ENCODE assay signal across 1 cellular context in genomic region chr5:118675247-118675646, GRCh38.
TF ChIP-seq lines count a peak whose summit lies in the region.

No MANE protein-coding gene starts in this region.

TF ChIP-seq in HepG2, 621 proteins besides CTCF, POLR2A, EP300 and RAD21 (continued from another document):
- TF ChIP-seq, protein P1, sequence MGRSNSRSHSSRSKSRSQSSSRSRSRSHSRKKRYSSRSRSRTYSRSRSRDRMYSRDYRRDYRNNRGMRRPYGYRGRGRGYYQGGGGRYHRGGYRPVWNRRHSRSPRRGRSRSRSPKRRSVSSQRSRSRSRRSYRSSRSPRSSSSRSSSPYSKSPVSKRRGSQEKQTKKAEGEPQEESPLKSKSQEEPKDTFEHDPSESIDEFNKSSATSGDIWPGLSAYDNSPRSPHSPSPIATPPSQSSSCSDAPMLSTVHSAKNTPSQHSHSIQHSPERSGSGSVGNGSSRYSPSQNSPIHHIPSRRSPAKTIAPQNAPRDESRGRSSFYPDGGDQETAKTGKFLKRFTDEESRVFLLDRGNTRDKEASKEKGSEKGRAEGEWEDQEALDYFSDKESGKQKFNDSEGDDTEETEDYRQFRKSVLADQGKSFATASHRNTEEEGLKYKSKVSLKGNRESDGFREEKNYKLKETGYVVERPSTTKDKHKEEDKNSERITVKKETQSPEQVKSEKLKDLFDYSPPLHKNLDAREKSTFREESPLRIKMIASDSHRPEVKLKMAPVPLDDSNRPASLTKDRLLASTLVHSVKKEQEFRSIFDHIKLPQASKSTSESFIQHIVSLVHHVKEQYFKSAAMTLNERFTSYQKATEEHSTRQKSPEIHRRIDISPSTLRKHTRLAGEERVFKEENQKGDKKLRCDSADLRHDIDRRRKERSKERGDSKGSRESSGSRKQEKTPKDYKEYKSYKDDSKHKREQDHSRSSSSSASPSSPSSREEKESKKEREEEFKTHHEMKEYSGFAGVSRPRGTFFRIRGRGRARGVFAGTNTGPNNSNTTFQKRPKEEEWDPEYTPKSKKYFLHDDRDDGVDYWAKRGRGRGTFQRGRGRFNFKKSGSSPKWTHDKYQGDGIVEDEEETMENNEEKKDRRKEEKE (IDR thresholded peaks at IDR 0.05), result no peak
- no peak for TF ChIP-seq ATF1 (CRISPR knock-in tag; IDR thresholded peaks at IDR 0.05)
- TF ChIP-seq ZNF674 (CRISPR knock-in tag; IDR thresholded peaks at IDR 0.05; ENCODE audit: low read depth), result no peak
- no peak for TF ChIP-seq GTF3A (CRISPR knock-in tag; conservative IDR thresholded peaks at IDR 0.05)
- no peak for TF ChIP-seq ZBTB42 (CRISPR knock-in tag; IDR thresholded peaks at IDR 0.05)
- no peak for TF ChIP-seq JARID2 (CRISPR knock-in tag; IDR thresholded peaks at IDR 0.05; ENCODE audit: insufficient replicate concordance)
- TF ChIP-seq RFXANK (CRISPR knock-in tag; IDR thresholded peaks at IDR 0.05), result no peak
- TF ChIP-seq SPEN (CRISPR knock-in tag; IDR thresholded peaks at IDR 0.05; ENCODE audit: low read depth), result no peak
- no peak for TF ChIP-seq ZBTB8A (CRISPR knock-in tag; IDR thresholded peaks at IDR 0.05; ENCODE audit: borderline replicate concordance, low read depth)
- TF ChIP-seq ZEB1 (IDR thresholded peaks at IDR 0.05; ENCODE audit: insufficient replicate concordance, low read depth), result no peak
- no peak for TF ChIP-seq ZNF451 (CRISPR knock-in tag; IDR thresholded peaks at IDR 0.05)
